ENCODE assay signal across 8 cellular contexts in genomic region chr22:23767673-23768548, GRCh38. TPM values are rescaled to one million over a fixed set of nuclear protein-coding genes. Genes with fewer than 3 reads are reported as not detected.
DNase-seq lines count a peak whose midpoint lies in the region; ATAC-seq and TF ChIP-seq lines count a peak whose summit lies in the region.

Gene CHCHD10 (minus strand): TSS chr22:23767972. CDS start chr22:23767874, 98 bp downstream.

- no peak for TF ChIP-seq EP300 in gastroesophageal sphincter (IDR thresholded peaks at IDR 0.05)

- H3K27me3 ChIP-seq in ACC112 (ENCODE audit: insufficient read depth, low read length), result no peaks in the 10 kb centered on the region
- no peaks in the 10 kb centered on the region for H3K27me3 ChIP-seq in SJCRH30
- no peaks in the 10 kb centered on the region for H3K27me3 ChIP-seq in gastroesophageal sphincter
- H3K27me3 ChIP-seq in neutrophil, result peaks cover 20% of the 10 kb centered on the region

- DNase-seq in KBM-7 (peak; percentile 94), SJCRH30 (peak; percentile 70 to 79), superior temporal gyrus (ENCODE audit: extremely low spot score) (peak; percentile 91)
- peak; percentile 51 to 74 (median 54) for DNase-seq in activated naive CD4-positive, alpha-beta T cell (lab: John Stamatoyannopoulos, UW)

- 0% methylated on average over 1 of the region's 63 CpGs; no CpG with 5 or more reads in 1 of the 2 donors for WGBS in gastroesophageal sphincter (ENCODE audit: low coverage in 1 of 2), 2 donors

- H2AFZ ChIP-seq in ACC112 (ENCODE audit: low read length, unreplicated experiment), result peak within 1 kb of the TSS; percentile 80

- peaks cover 4% of the 10 kb centered on the region for H3K4me1 ChIP-seq in ACC112 (ENCODE audit: control insufficient read depth, insufficient read depth, low read length, unreplicated experiment)
- peaks cover 27% of the 10 kb centered on the region for H3K4me1 ChIP-seq in SJCRH30
- H3K4me1 ChIP-seq in gastroesophageal sphincter, result peaks cover 0 to 99% (median 9%) of the 10 kb centered on the region in 3 donors
- peaks cover 33 to 46% of the 10 kb centered on the region in 2 experiments for H3K4me1 ChIP-seq in neutrophil (ENCODE audit: control insufficient read depth in 1 of 2, insufficient read depth in 1 of 2, low read depth in 1 of 2, low read length in 1 of 2)

- peak; percentile 45 for ATAC-seq in GM18505 (IDR thresholded peaks at IDR 0.05; ENCODE audit: unreplicated experiment)
- peak; percentile 75 for ATAC-seq in gastroesophageal sphincter

- TF ChIP-seq CTCF in gastroesophageal sphincter (IDR thresholded peaks at IDR 0.05) (peak in 3 of 4 experiments; percentile 83 to 91 (median 84)), neutrophil (IDR thresholded peaks at IDR 0.05) (peak; percentile 58)

- peak; percentile 80 for TF ChIP-seq POLR2A in GM18505 (IDR thresholded peaks at IDR 0.05; ENCODE audit: borderline replicate concordance, extremely low read depth, insufficient read depth, insufficient read length)
- peak; percentile 51 to 56 for TF ChIP-seq POLR2A in gastroesophageal sphincter (IDR thresholded peaks at IDR 0.05)

- H3K9me3 ChIP-seq in SJCRH30 (replicated peaks) (no peaks in the 10 kb centered on the region), gastroesophageal sphincter (no peaks in the 10 kb centered on the region), neutrophil (no peaks in the 10 kb centered on the region)

- no peaks in the 10 kb centered on the region for H3K36me3 ChIP-seq in ACC112 (ENCODE audit: insufficient read depth, low read length)
- no peaks in the 10 kb centered on the region for H3K36me3 ChIP-seq in SJCRH30
- H3K36me3 ChIP-seq in gastroesophageal sphincter, result peaks cover 0 to 3% of the 10 kb centered on the region in 2 donors
- no peaks in the 10 kb centered on the region for H3K36me3 ChIP-seq in neutrophil

- peak within 1 kb of the TSS; percentile 80 for H3K4me3 ChIP-seq in ACC112 (ENCODE audit: low read depth, low read length)
- peak within 1 kb of the TSS; percentile 72 for H3K4me3 ChIP-seq in SJCRH30
- peak within 1 kb of the TSS; percentile 58 to 82 for H3K4me3 ChIP-seq in gastroesophageal sphincter
- peak within 1 kb of the TSS; percentile 81 to 84 for H3K4me3 ChIP-seq in neutrophil (ENCODE audit: low read depth in 1 of 2, low read length in 1 of 2)

- H3K79me2 ChIP-seq in ACC112 (ENCODE audit: control insufficient read depth, insufficient read depth, low read length, unreplicated experiment), result no peaks in the 10 kb centered on the region

- H3K27ac ChIP-seq in ACC112 (ENCODE audit: low read depth, low read length) (no peak within 1 kb of the TSS), SJCRH30 (peak within 1 kb of the TSS; percentile 81), gastroesophageal sphincter (peak within 1 kb of the TSS; percentile 43 to 91 (median 90)), neutrophil (peak within 1 kb of the TSS; percentile 27)

- in situ Hi-C loops in KBM-7 (cut with MboI; ENCODE audit: low pct_unique_long_range_greater_than_20kb, low sequenced_read_pairs), result no loop called here

RNA-seq across cellular contexts. Expression of gene CHCHD10, which starts in this region (rescaled TPM):
- 10.9 and 14.1 TPM in 2 replicates for total RNA-seq in SJCRH30 (2014; rRNA removed; shearing (Covaris generic))
- total RNA-seq in gastroesophageal sphincter, result 10 to 100 TPM in 3 of 4 donors, 1 to 10 TPM in 1; 2.0 to 40.6 (median 28.1) TPM
